20 cellular contexts compared by ENCODE assay signal in the genomic region with DNA sequence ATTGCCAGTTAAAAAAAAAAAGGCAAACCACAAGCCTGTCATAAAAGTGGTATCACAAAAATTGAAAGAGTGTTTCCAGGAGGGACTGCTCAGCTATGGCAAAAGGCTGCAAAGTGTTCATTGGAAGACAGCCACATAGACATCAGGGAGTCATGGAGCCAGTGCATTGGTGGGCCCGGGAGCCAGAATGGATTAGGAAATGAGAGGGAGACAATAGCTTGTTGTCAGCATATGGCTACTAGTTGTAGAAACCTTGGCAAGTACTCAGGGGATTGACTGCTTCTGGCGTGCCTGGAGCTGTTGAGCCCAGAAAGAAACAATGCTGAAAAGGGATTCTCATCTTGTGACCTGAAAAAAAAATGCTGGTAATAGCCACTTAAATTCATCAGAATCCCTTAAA. TPM values are rescaled to one million over a fixed set of nuclear protein-coding genes. Genes with fewer than 3 reads are reported as not detected.
DNase-seq lines count a peak whose midpoint lies in the region; ATAC-seq, FAIRE-seq and TF ChIP-seq lines count a peak whose summit lies in the region.
"Had no signal": no experiment of that assay in that cellular context is flagged by ENCODE, and none has a peak within 500 bp of the region (broad histone marks: within the 10 kb centered on the region; RNA-seq: fewer than 3 reads in every experiment).

No MANE protein-coding gene starts in this region.

- peaks cover 64% of the 10 kb centered on the region for H3K36me3 ChIP-seq in CD4-positive, CD25-positive, alpha-beta regulatory T cell (ENCODE audit: control insufficient read depth, insufficient read depth, low read length)
- peaks cover 7 to 9% of the 10 kb centered on the region in 2 donors for H3K36me3 ChIP-seq in kidney (ENCODE audit: control insufficient read depth in 1 of 2, insufficient read depth in 2 of 2, low read length in 2 of 2)

- TF ChIP-seq CTCF in kidney (IDR thresholded peaks at IDR 0.05; ENCODE audit: borderline replicate concordance, extremely low read depth, insufficient read depth): no peak

- H3K9me3 ChIP-seq in CD4-positive, CD25-positive, alpha-beta regulatory T cell (ENCODE audit: control insufficient read depth in 2 of 2, low read length in 2 of 2): no peaks in the 10 kb centered on the region
- no peaks in the 10 kb centered on the region for H3K9me3 ChIP-seq in kidney (ENCODE audit: control insufficient read depth in 1 of 2, low read length in 2 of 2)
- H3K9me3 ChIP-seq: left lung had no signal

- H3K9ac ChIP-seq in kidney (ENCODE audit: low read length in 2 of 2): no peak overlapping the region

- H3K27me3 ChIP-seq in CD4-positive, CD25-positive, alpha-beta regulatory T cell (ENCODE audit: control insufficient read depth, insufficient read depth, low read length): no peaks in the 10 kb centered on the region
- H3K27me3 ChIP-seq: left lung had no signal

- no peak for DNase-seq in CD4-positive, CD25-positive, alpha-beta regulatory T cell
- DNase-seq in D341Med (ENCODE audit: low spot score) (peak; percentile 70), foreskin melanocyte (peak; percentile 82), kidney (no peak), NCI-H2227 treated with DMSO at 0.1 percent for 48 hours (lab: John Stamatoyannopoulos, UW) (no peak), NCI-H1694 (lab: John Stamatoyannopoulos, UW) (no peak)
- no peak for DNase-seq in activated naive CD8-positive, alpha-beta T cell treated with anti-CD3 and anti-CD28 coated beads, Interleukin-2, amount 50 U/mL, for 24 hours
- DNase-seq: central memory CD4-positive, alpha-beta T cell; left lung; naive thymus-derived CD8-positive, alpha-beta T cell; NCI-H1417; NCI-H526; stimulated activated CD4-positive, alpha-beta T cell treated with anti-CD3 and anti-CD28 coated beads, Interleukin-4, amount 100 ng/mL, for 4 hours had no signal

- no peak for FAIRE-seq in kidney (lab: Jason Lieb, UNC)
- FAIRE-seq: endothelial cell of umbilical vein had no signal

- peaks cover 9% of the 10 kb centered on the region for H3K4me1 ChIP-seq in CD4-positive, CD25-positive, alpha-beta regulatory T cell (ENCODE audit: control insufficient read depth, insufficient read depth, low read length, poor library complexity, severe bottlenecking)
- peaks cover 3 to 7% of the 10 kb centered on the region in 2 donors for H3K4me1 ChIP-seq in kidney (ENCODE audit: control insufficient read depth in 1 of 2, insufficient read depth in 1 of 2, low read depth in 1 of 2, low read length in 2 of 2)

- peaks cover 33 to 46% (median 37%) of the 10 kb centered on the region in 4 donors for H3K4me1 Mint-ChIP-seq in CD4-positive, CD25-positive, alpha-beta regulatory T cell
- H3K4me1 Mint-ChIP-seq in activated naive CD8-positive, alpha-beta T cell treated with anti-CD3 and anti-CD28 coated beads, Interleukin-2, amount 50 U/mL, for 24 hours: peaks cover 61% of the 10 kb centered on the region

- H3K9me3 Mint-ChIP-seq in CD4-positive, CD25-positive, alpha-beta regulatory T cell: no peaks in the 10 kb centered on the region
- no peaks in the 10 kb centered on the region for H3K9me3 Mint-ChIP-seq in activated naive CD8-positive, alpha-beta T cell treated with anti-CD3 and anti-CD28 coated beads, Interleukin-2, amount 50 U/mL, for 24 hours
- H3K9me3 Mint-ChIP-seq: IgD-negative memory B cell; naive thymus-derived CD8-positive, alpha-beta T cell; stimulated activated memory B cell treated with anti-CD40 and anti-IgM and Interleukin-4, amounts not matched to agents 10 μg/mL and 1 μg/mL and 100 μg/mL, for 72 hours; T-helper 1 cell treated with Interleukin-12 subunit alpha and Interleukin-12 subunit beta and Interleukin-4 antibody, amounts not matched to agents 30 μg/mL and 1 μg/mL, for 36 hours had no signal

- peak overlapping the region in 2 of 3 donors; percentile 5 to 44 for H3K27ac Mint-ChIP-seq in CD4-positive, CD25-positive, alpha-beta regulatory T cell
- H3K27ac Mint-ChIP-seq in activated naive CD8-positive, alpha-beta T cell treated with anti-CD3 and anti-CD28 coated beads, Interleukin-2, amount 50 U/mL, for 24 hours: peak overlapping the region; percentile 86
- H3K27ac Mint-ChIP-seq: stimulated activated memory B cell treated with anti-CD40 and anti-IgM and Interleukin-4, amounts not matched to agents 10 μg/mL and 1 μg/mL and 100 μg/mL, for 72 hours had no signal

- intact Hi-C loops in kidney (cut with DNase I): loop anchor here (10.0 kb wide), 1 partner anchor 396 kb away; no protein-coding TSS in a partner anchor

- H3K4me3 ChIP-seq in CD4-positive, CD25-positive, alpha-beta regulatory T cell (ENCODE audit: low read depth, low read length): no peak overlapping the region
- H3K4me3 ChIP-seq in kidney (ENCODE audit: low read length in 2 of 2): no peak overlapping the region
- H3K4me3 ChIP-seq: left lung had no signal

- H3K27me3 Mint-ChIP-seq in CD4-positive, CD25-positive, alpha-beta regulatory T cell: no peaks in the 10 kb centered on the region
- no peaks in the 10 kb centered on the region for H3K27me3 Mint-ChIP-seq in activated naive CD8-positive, alpha-beta T cell treated with anti-CD3 and anti-CD28 coated beads, Interleukin-2, amount 50 U/mL, for 24 hours
- H3K27me3 Mint-ChIP-seq: IgD-negative memory B cell; naive thymus-derived CD8-positive, alpha-beta T cell; stimulated activated memory B cell treated with anti-CD40 and anti-IgM and Interleukin-4, amounts not matched to agents 10 μg/mL and 1 μg/mL and 100 μg/mL, for 72 hours had no signal

- H3K27ac ChIP-seq in CD4-positive, CD25-positive, alpha-beta regulatory T cell (ENCODE audit: insufficient read depth, low read length, poor library complexity, severe bottlenecking): peak overlapping the region; percentile 11
- H3K27ac ChIP-seq in kidney (ENCODE audit: low read depth in 2 of 2, low read length in 2 of 2): no peak overlapping the region
- H3K27ac ChIP-seq: left lung, RWPE1 had no signal

- ATAC-seq in CD4-positive, CD25-positive, alpha-beta regulatory T cell (ENCODE audit: low read depth in 2 of 2): no peak
- ATAC-seq in activated naive CD8-positive, alpha-beta T cell treated with anti-CD3 and anti-CD28 coated beads, Interleukin-2, amount 50 U/mL, for 24 hours: peak; percentile 20
- ATAC-seq: left lung; naive thymus-derived CD8-positive, alpha-beta T cell; sciatic nerve; stimulated activated memory B cell treated with anti-CD40 and anti-IgM and Interleukin-4, amounts not matched to agents 10 μg/mL and 1 μg/mL and 100 μg/mL, for 72 hours had no signal

- H3K4me3 Mint-ChIP-seq in CD4-positive, CD25-positive, alpha-beta regulatory T cell: no peak overlapping the region
- H3K4me3 Mint-ChIP-seq in activated naive CD8-positive, alpha-beta T cell treated with anti-CD3 and anti-CD28 coated beads, Interleukin-2, amount 50 U/mL, for 24 hours: peak overlapping the region; percentile 58
- H3K4me3 Mint-ChIP-seq: stimulated activated memory B cell treated with anti-CD40 and anti-IgM and Interleukin-4, amounts not matched to agents 10 μg/mL and 1 μg/mL and 100 μg/mL, for 72 hours; T-helper 1 cell treated with Interleukin-12 subunit alpha and Interleukin-12 subunit beta and Interleukin-4 antibody, amounts not matched to agents 30 μg/mL and 1 μg/mL, for 36 hours had no signal

- H3K36me3 Mint-ChIP-seq in CD4-positive, CD25-positive, alpha-beta regulatory T cell: peaks cover 40% of the 10 kb centered on the region
- peaks cover 69% of the 10 kb centered on the region for H3K36me3 Mint-ChIP-seq in activated naive CD8-positive, alpha-beta T cell treated with anti-CD3 and anti-CD28 coated beads, Interleukin-2, amount 50 U/mL, for 24 hours (ENCODE audit: low read depth)

RNA-seq across cellular contexts. Expression of a gene that starts 5.0 kb away (rescaled TPM):
- total RNA-seq in CD4-positive, CD25-positive, alpha-beta regulatory T cell: 14.3 TPM
- polyA plus RNA-seq in CD4-positive, CD25-positive, alpha-beta regulatory T cell: 10 to 100 TPM in 3 of 4 donors, 1 to 10 TPM in 1; 9.8 to 17.4 (median 15.8) TPM
- total RNA-seq in kidney: 14.9 TPM
- 21.0 TPM for polyA plus RNA-seq in kidney (ENCODE audit: insufficient read depth, low read depth, low replicate concordance)

RNA-seq across cellular contexts. Expression of a gene that starts 7.2 kb away (rescaled TPM):
- 0.27 TPM for total RNA-seq in CD4-positive, CD25-positive, alpha-beta regulatory T cell
- polyA plus RNA-seq in CD4-positive, CD25-positive, alpha-beta regulatory T cell: not detected
- total RNA-seq in kidney: 0.44 TPM
- 0.37 TPM for polyA plus RNA-seq in kidney (ENCODE audit: insufficient read depth, low read depth, low replicate concordance)
- total RNA-seq: H4 had no signal
- polyA plus RNA-seq: IgD-negative memory B cell; naive thymus-derived CD8-positive, alpha-beta T cell had no signal

RNA-seq across cellular contexts. Expression of a gene that starts 18.8 kb away (rescaled TPM):
- not detected for total RNA-seq in CD4-positive, CD25-positive, alpha-beta regulatory T cell
- not detected for polyA plus RNA-seq in CD4-positive, CD25-positive, alpha-beta regulatory T cell
- total RNA-seq in kidney: 248 TPM
- 191 TPM for polyA plus RNA-seq in kidney (ENCODE audit: insufficient read depth, low read depth, low replicate concordance)
- total RNA-seq: naive thymus-derived CD8-positive, alpha-beta T cell had no signal
- polyA plus RNA-seq: IgD-negative memory B cell; naive thymus-derived CD8-positive, alpha-beta T cell had no signal

RNA-seq across cellular contexts. Expression of a gene that starts 27.3 kb away (rescaled TPM):
- 0.25 TPM for total RNA-seq in CD4-positive, CD25-positive, alpha-beta regulatory T cell
- under 1 TPM in 2 of 4 donors, not detected in 2; 0.07 to 0.08 TPM for polyA plus RNA-seq in CD4-positive, CD25-positive, alpha-beta regulatory T cell
- 0.25 TPM for total RNA-seq in kidney
- polyA plus RNA-seq in kidney (ENCODE audit: insufficient read depth, low read depth, low replicate concordance): 0.62 TPM
- total RNA-seq: H4 had no signal
- polyA plus RNA-seq: IgD-negative memory B cell; naive thymus-derived CD8-positive, alpha-beta T cell had no signal

Comparison
In these comparisons a context has a peak if more than half of its experiments do, and no peak if none do; other contexts are left out.
1. DNase-seq: peak in D341Med (single experiment) and foreskin melanocyte (single experiment); none in CD4-positive, CD25-positive, alpha-beta regulatory T cell (0 of 3), activated naive CD8-positive, alpha-beta T cell treated with anti-CD3 and anti-CD28 coated beads, Interleukin-2, amount 50 U/mL, for 24 hours (single experiment), kidney (single experiment), NCI-H2227 treated with DMSO at 0.1 percent for 48 hours (single experiment) and NCI-H1694 (single experiment).
2. RNA of a gene that starts 18.8 kb away (total RNA-seq): 248 TPM in kidney (single experiment); not detected in CD4-positive, CD25-positive, alpha-beta regulatory T cell (single experiment); every median in the first group is over 100 times any median in the second.